ENCODE assay signal across 12 cellular contexts in the genomic region with DNA sequence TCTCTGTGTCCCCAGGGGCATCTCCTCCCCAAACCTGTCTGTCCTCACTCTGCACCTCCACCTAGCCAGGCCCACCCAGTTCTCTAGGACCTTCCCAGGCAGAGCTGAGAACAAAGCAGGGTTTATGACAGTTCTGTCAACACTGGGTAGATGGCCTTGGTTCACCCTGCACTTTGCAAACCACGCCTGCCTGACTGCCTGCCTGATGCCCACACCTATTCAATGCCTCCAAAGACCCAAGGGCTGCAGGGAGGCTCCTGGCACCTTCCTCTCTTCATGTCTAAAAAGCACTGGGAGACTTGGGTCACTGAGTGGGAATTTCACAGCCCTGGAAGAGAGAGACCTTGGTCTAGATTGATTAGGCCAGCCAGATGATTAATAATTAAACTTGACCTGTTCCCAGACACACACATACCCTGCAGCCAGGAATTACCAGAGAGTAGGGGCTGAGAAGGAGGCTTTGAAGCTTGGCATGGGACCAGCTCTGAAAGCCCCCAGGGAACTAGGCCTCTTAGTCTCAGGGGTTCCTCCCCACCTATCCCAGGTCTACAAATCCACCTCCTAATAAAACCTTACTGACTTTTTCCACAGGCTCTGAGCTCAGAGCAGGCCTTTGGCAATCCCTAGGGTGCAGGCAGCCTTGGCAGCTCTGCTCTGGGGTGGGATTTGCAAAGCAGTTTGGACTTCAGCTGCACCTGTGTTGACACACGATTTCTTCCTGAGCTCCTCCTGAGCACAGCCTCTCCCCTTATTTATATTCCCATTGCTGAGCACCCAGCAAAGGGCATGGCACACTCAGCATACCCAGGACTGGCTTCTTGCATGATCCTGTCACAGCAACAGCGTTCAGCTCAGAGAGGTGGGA. TPM values are rescaled to one million over a fixed set of nuclear protein-coding genes. Genes with fewer than 3 reads are reported as not detected.
A peak's percentile ranks its signal among the peaks of the same experiment; 100 is the strongest.
DNase-seq lines count a peak whose midpoint lies in the region; ATAC-seq and TF ChIP-seq lines count a peak whose summit lies in the region.
"Had no signal": no experiment of that assay in that cellular context is flagged by ENCODE, and none has a peak within 500 bp of the region (broad histone marks: within the 10 kb centered on the region; RNA-seq: fewer than 3 reads in every experiment).

No MANE protein-coding gene starts in this region.

- no peaks in the 10 kb centered on the region for H3K36me3 Mint-ChIP-seq in CD8-positive, alpha-beta T cell
- H3K36me3 Mint-ChIP-seq in naive thymus-derived CD8-positive, alpha-beta T cell, result no peaks in the 10 kb centered on the region
- H3K36me3 Mint-ChIP-seq in activated T-helper 2 cell treated with anti-CD3 and anti-CD28 coated beads, Interferon-gamma antibody, Interleukin-2, Interleukin-4, amounts not matched to agents 10 μg/mL and 5 μg/mL and 100 μg/mL, durations not matched to agents 14 hours and 24 hours and 36 hours (ENCODE audit: low read depth), result no peaks in the 10 kb centered on the region
- H3K36me3 Mint-ChIP-seq: WTC11 had no signal

- peak in 2 of 3 donors; percentile 80 to 82 for TF ChIP-seq POLR2A in body of pancreas (IDR thresholded peaks at IDR 0.05)

- no peaks in the 10 kb centered on the region for H3K36me3 ChIP-seq in CD8-positive, alpha-beta T cell (ENCODE audit: insufficient read depth, low read length)
- H3K36me3 ChIP-seq in body of pancreas (replicated peaks in 1 of 2; ENCODE audit: insufficient read depth in 1 of 2, low read depth in 2 of 2), result no peaks in the 10 kb centered on the region
- H3K36me3 ChIP-seq: upper lobe of left lung had no signal

- H3K27ac ChIP-seq in CD8-positive, alpha-beta T cell (ENCODE audit: low read depth, low read length), result no peak overlapping the region
- peak overlapping the region; percentile 92 to 98 (median 96) for H3K27ac ChIP-seq in body of pancreas
- H3K27ac ChIP-seq: upper lobe of left lung had no signal

- H3K4me3 ChIP-seq in CD8-positive, alpha-beta T cell (ENCODE audit: low read depth, low read length), result no peak overlapping the region
- no peak overlapping the region for H3K4me3 ChIP-seq in body of pancreas
- H3K4me3 ChIP-seq: upper lobe of left lung had no signal

- no peak for TF ChIP-seq CTCF in CD8-positive, alpha-beta T cell (IDR thresholded peaks at IDR 0.05)
- TF ChIP-seq CTCF in body of pancreas (IDR thresholded peaks at IDR 0.05), result no peak

- ATAC-seq in CD8-positive, alpha-beta T cell, result no peak
- ATAC-seq in body of pancreas, result peak; percentile 83
- no peak for ATAC-seq in naive thymus-derived CD8-positive, alpha-beta T cell
- ATAC-seq in HG03039 (IDR thresholded peaks at IDR 0.05; ENCODE audit: unreplicated experiment), result no peak
- ATAC-seq: activated T-cell treated with anti-CD3 and anti-CD28 coated beads, Interleukin-2, amount 50 U/mL, for 72 hours; WTC11 had no signal

- DNase-seq in CD8-positive, alpha-beta T cell, result peak in 1 of 7 experiments; percentile 47
- DNase-seq in HT-29 (ENCODE audit: low spot score) (peak; percentile 83), body of pancreas (peak; percentile 93 to 98 (median 96)), cortex of kidney (lab: John Stamatoyannopoulos, UW) (no peak)
- no peak for DNase-seq in naive thymus-derived CD8-positive, alpha-beta T cell
- no peak for DNase-seq in activated T-helper 2 cell treated with anti-CD3 and anti-CD28 coated beads, Interferon-gamma antibody, Interleukin-2, Interleukin-4, amounts not matched to agents 10 μg/mL and 5 μg/mL and 100 μg/mL, durations not matched to agents 14 hours and 24 hours and 36 hours (ENCODE audit: low spot score)
- DNase-seq: activated T-cell treated with anti-CD3 and anti-CD28 coated beads, Interleukin-2, amount 50 U/mL, for 72 hours; DND-41; SHP77 treated with DMSO at 0.1 percent for 48 hours; upper lobe of left lung had no signal

- peaks cover 45% of the 10 kb centered on the region for H3K4me1 ChIP-seq in CD8-positive, alpha-beta T cell (ENCODE audit: insufficient read depth, low read length)
- peaks cover 93% of the 10 kb centered on the region for H3K4me1 ChIP-seq in body of pancreas

- CTCF ChIA-PET in CD8-positive, alpha-beta T cell (lab: Charles Lee), result interaction anchor here (1.0 to 2.2 kb wide), 4 partner anchors 9 to 42 kb away, joined by 3 to 8 read pairs (median 4); no protein-coding TSS in a partner anchor

- no peaks in the 10 kb centered on the region for H3K9me3 Mint-ChIP-seq in CD8-positive, alpha-beta T cell
- no peaks in the 10 kb centered on the region for H3K9me3 Mint-ChIP-seq in naive thymus-derived CD8-positive, alpha-beta T cell
- no peaks in the 10 kb centered on the region for H3K9me3 Mint-ChIP-seq in activated T-helper 2 cell treated with anti-CD3 and anti-CD28 coated beads, Interferon-gamma antibody, Interleukin-2, Interleukin-4, amounts not matched to agents 10 μg/mL and 5 μg/mL and 100 μg/mL, durations not matched to agents 14 hours and 24 hours and 36 hours

- H3K27me3 Mint-ChIP-seq in CD8-positive, alpha-beta T cell (ENCODE audit: low read depth), result no peaks in the 10 kb centered on the region
- H3K27me3 Mint-ChIP-seq in naive thymus-derived CD8-positive, alpha-beta T cell, result no peaks in the 10 kb centered on the region
- H3K27me3 Mint-ChIP-seq in activated T-helper 2 cell treated with anti-CD3 and anti-CD28 coated beads, Interferon-gamma antibody, Interleukin-2, Interleukin-4, amounts not matched to agents 10 μg/mL and 5 μg/mL and 100 μg/mL, durations not matched to agents 14 hours and 24 hours and 36 hours (ENCODE audit: low read depth), result no peaks in the 10 kb centered on the region

- no peaks in the 10 kb centered on the region for H3K9me3 ChIP-seq in CD8-positive, alpha-beta T cell (ENCODE audit: low read length)
- no peaks in the 10 kb centered on the region for H3K9me3 ChIP-seq in body of pancreas
- H3K9me3 ChIP-seq: upper lobe of left lung had no signal

- intact Hi-C loops in CD8-positive, alpha-beta T cell (cut with DNase I, micrococcal nuclease), result loop anchor here in 1 of 2 experiments (2.0 kb wide), 1 partner anchor 13 kb away; no protein-coding TSS in a partner anchor
- intact Hi-C loops in body of pancreas (cut with DNase I), result no loop called here
- intact Hi-C loops in activated T-helper 2 cell treated with anti-CD3 and anti-CD28 coated beads, Interferon-gamma antibody, Interleukin-2, Interleukin-4, amounts not matched to agents 10 μg/mL and 5 μg/mL and 100 μg/mL, durations not matched to agents 14 hours and 24 hours and 36 hours (cut with micrococcal nuclease), result no loop called here

- no peak overlapping the region for H3K27ac Mint-ChIP-seq in CD8-positive, alpha-beta T cell
- H3K27ac Mint-ChIP-seq in naive thymus-derived CD8-positive, alpha-beta T cell, result peak overlapping the region in 7 of 10 donors; percentile 31 to 85 (median 69)
- no peak overlapping the region for H3K27ac Mint-ChIP-seq in activated T-helper 2 cell treated with anti-CD3 and anti-CD28 coated beads, Interferon-gamma antibody, Interleukin-2, Interleukin-4, amounts not matched to agents 10 μg/mL and 5 μg/mL and 100 μg/mL, durations not matched to agents 14 hours and 24 hours and 36 hours
- H3K27ac Mint-ChIP-seq: activated T-cell treated with anti-CD3 and anti-CD28 coated beads, Interleukin-2, amount 50 U/mL, for 72 hours; WTC11 had no signal

- peaks cover 87% of the 10 kb centered on the region for H3K4me1 Mint-ChIP-seq in CD8-positive, alpha-beta T cell (ENCODE audit: low read depth)
- peaks cover 37 to 93% (median 82%) of the 10 kb centered on the region in 4 donors for H3K4me1 Mint-ChIP-seq in naive thymus-derived CD8-positive, alpha-beta T cell
- H3K4me1 Mint-ChIP-seq in activated T-helper 2 cell treated with anti-CD3 and anti-CD28 coated beads, Interferon-gamma antibody, Interleukin-2, Interleukin-4, amounts not matched to agents 10 μg/mL and 5 μg/mL and 100 μg/mL, durations not matched to agents 14 hours and 24 hours and 36 hours (ENCODE audit: low read depth), result peaks cover 41% of the 10 kb centered on the region

- WGBS in body of pancreas, 2 donors, result 8 to 22% methylated on average over 1 to 3 of the region's 3 CpGs

- H3K27me3 ChIP-seq in CD8-positive, alpha-beta T cell (ENCODE audit: insufficient read depth, low read length), result no peaks in the 10 kb centered on the region
- no peaks in the 10 kb centered on the region for H3K27me3 ChIP-seq in body of pancreas
- H3K27me3 ChIP-seq: upper lobe of left lung had no signal

- H3K4me3 Mint-ChIP-seq in CD8-positive, alpha-beta T cell, result peak overlapping the region; percentile 8
- peak overlapping the region in 2 of 10 donors; percentile 11 to 36 for H3K4me3 Mint-ChIP-seq in naive thymus-derived CD8-positive, alpha-beta T cell
- H3K4me3 Mint-ChIP-seq in activated T-helper 2 cell treated with anti-CD3 and anti-CD28 coated beads, Interferon-gamma antibody, Interleukin-2, Interleukin-4, amounts not matched to agents 10 μg/mL and 5 μg/mL and 100 μg/mL, durations not matched to agents 14 hours and 24 hours and 36 hours (ENCODE audit: low read depth), result no peak overlapping the region
- H3K4me3 Mint-ChIP-seq: activated T-cell treated with anti-CD3 and anti-CD28 coated beads, Interleukin-2, amount 50 U/mL, for 72 hours; WTC11 had no signal

- POLR2A ChIA-PET in CD8-positive, alpha-beta T cell (lab: Charles Lee), result interaction anchor here (1.0 to 2.5 kb wide), 4 partner anchors 11 to 60 kb away, joined by 3 to 6 read pairs (median 6); no protein-coding TSS in a partner anchor
- POLR2A ChIA-PET in naive thymus-derived CD8-positive, alpha-beta T cell (lab: Charles Lee), result interaction anchor here (0.7 to 6.4 kb wide), 8 partner anchors 8 to 42 kb away, joined by 3 to 78 read pairs (median 4); a partner anchor contains a TSS

RNA-seq across cellular contexts. Expression of a gene that starts 25.7 kb away (rescaled TPM):
- 100 to 1,000 TPM; 672 to 688 TPM for total RNA-seq in CD8-positive, alpha-beta T cell
- 12.5 and 18.5 TPM in 2 replicates for total RNA-seq in HT-29 (2014; rRNA removed; shearing (Covaris generic))
- total RNA-seq in body of pancreas, result 100 to 1,000 TPM; 332 to 458 TPM
- 100 to 1,000 TPM; 361 to 367 TPM for total RNA-seq in naive thymus-derived CD8-positive, alpha-beta T cell
- polyA plus RNA-seq in naive thymus-derived CD8-positive, alpha-beta T cell, result 100 to 1,000 TPM; 318 to 385 (median 341) TPM
- total RNA-seq in activated T-helper 2 cell treated with anti-CD3 and anti-CD28 coated beads, Interferon-gamma antibody, Interleukin-2, Interleukin-4, amounts not matched to agents 10 μg/mL and 5 μg/mL and 100 μg/mL, durations not matched to agents 14 hours and 24 hours and 36 hours, result 60.4 and 67.7 TPM in 2 replicates

Comparison
In these comparisons a context has a peak if more than half of its experiments do, and no peak if none do; other contexts are left out.
1. DNase-seq: peak in HT-29 (single experiment) and body of pancreas (4 of 4); none in naive thymus-derived CD8-positive, alpha-beta T cell (0 of 10), activated T-helper 2 cell treated with anti-CD3 and anti-CD28 coated beads, Interferon-gamma antibody, Interleukin-2, Interleukin-4, amounts not matched to agents 10 μg/mL and 5 μg/mL and 100 μg/mL, durations not matched to agents 14 hours and 24 hours and 36 hours (single experiment) and cortex of kidney (single experiment).
2. H3K27ac Mint-ChIP-seq: peak in naive thymus-derived CD8-positive, alpha-beta T cell (7 of 10); none in CD8-positive, alpha-beta T cell (single experiment) and activated T-helper 2 cell treated with anti-CD3 and anti-CD28 coated beads, Interferon-gamma antibody, Interleukin-2, Interleukin-4, amounts not matched to agents 10 μg/mL and 5 μg/mL and 100 μg/mL, durations not matched to agents 14 hours and 24 hours and 36 hours (single experiment).